In the genomic region with DNA sequence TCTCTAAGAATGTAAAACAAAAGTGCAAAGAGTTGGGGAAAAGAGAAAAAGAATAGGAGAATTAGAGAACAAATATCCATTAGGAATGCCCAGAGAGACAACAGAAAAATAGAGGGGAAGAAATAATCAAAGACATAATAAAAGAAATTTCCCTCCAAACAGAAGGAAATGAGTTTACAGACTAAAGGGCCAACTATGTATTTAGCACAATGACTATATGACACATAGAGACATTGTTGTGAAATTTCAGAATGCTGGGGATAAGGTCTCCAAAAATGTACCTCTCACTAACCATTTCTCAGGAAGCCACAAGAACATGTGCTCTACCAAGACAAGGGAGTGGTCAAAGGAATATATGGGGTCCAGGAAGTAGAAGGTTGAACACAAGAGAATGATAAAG, we compare ENCODE assay signal across 21 cellular contexts.
"Had no signal": no experiment of that assay in that cellular context is flagged by ENCODE, and none has a peak within 500 bp of the region (broad histone marks: within the 10 kb centered on the region; RNA-seq: fewer than 3 reads in every experiment).

No MANE protein-coding gene starts in this region.

- H3K9ac ChIP-seq: KMS-11, SK-N-SH had no signal

- H3K9me3 ChIP-seq: SK-N-SH had no signal

- DNase-seq: Kasumi-1, MM.1S, NCI-H1092, NCI-H1105 treated with DMSO at 0.1 percent for 48 hours, NCI-H1417 treated with DMSO at 0.1 percent for 48 hours, NCI-H187, NCI-H2029, NCI-H2081 treated with DMSO at 0.1 percent for 48 hours, NCI-H2171, NCI-H226, NCI-H446, NCI-H510A, NCI-H524 treated with DMSO at 0.1 percent for 48 hours, NCI-H69, NCI-H774, PC-3, SHP77, SK-N-SH, SW 1271, T-cell had no signal
